ENCODE assay signal across 11 cellular contexts in the genomic region with DNA sequence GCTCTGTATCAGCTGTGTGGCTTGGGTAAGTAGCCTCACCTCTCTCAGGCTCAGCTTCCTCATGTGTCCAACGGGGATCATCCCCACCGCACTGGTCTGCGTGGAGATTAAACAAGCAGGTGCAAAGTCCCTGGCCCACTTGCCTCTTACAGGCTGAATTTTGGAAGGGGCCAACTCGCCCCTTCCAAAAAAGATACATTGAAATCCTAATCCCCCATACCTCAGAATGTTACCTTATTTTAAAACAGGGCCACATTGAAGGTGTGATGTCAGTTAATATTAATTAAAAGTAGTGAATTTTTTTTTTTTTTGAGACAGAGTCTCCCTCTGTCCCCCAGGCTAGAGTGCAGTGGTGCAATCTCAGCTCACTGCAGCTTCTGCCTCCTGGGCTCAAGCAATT.
"Had no signal": no experiment of that assay in that cellular context is flagged by ENCODE, and none has a peak within 500 bp of the region (broad histone marks: within the 10 kb centered on the region; RNA-seq: fewer than 3 reads in every experiment).

No MANE protein-coding gene starts in this region.

- H3K27me3 ChIP-seq: thyroid gland had no signal

- H3K27ac ChIP-seq: lower lobe of right lung, thyroid gland had no signal

- H3K9me3 ChIP-seq: lower lobe of right lung, thyroid gland had no signal

- H3K36me3 ChIP-seq: lower lobe of right lung, thyroid gland had no signal

- DNase-seq: activated CD4-positive, CD25-positive, alpha-beta regulatory T cell treated with anti-CD3 and anti-CD28 coated beads, Interleukin-2, amount 50 U/mL, for 72 hours; activated naive CD8-positive, alpha-beta T cell treated with anti-CD3 and anti-CD28 coated beads for 36 hours; amygdala; effector memory CD4-positive, alpha-beta T cell; foreskin fibroblast; glutamatergic neuron; kidney glomerular epithelial cell; lower lobe of right lung; midbrain; thyroid gland had no signal

- H3K4me3 ChIP-seq: lower lobe of right lung, thyroid gland had no signal

- ATAC-seq: lower lobe of right lung; stimulated activated effector memory CD8-positive, alpha-beta T cell treated with anti-CD3 and anti-CD28 coated beads, Interleukin-12 subunit alpha, Interleukin-12 subunit beta, amount 100 ng/mL, for 72 hours had no signal
